ENCODE assay signal across 26 cellular contexts in the genomic region with DNA sequence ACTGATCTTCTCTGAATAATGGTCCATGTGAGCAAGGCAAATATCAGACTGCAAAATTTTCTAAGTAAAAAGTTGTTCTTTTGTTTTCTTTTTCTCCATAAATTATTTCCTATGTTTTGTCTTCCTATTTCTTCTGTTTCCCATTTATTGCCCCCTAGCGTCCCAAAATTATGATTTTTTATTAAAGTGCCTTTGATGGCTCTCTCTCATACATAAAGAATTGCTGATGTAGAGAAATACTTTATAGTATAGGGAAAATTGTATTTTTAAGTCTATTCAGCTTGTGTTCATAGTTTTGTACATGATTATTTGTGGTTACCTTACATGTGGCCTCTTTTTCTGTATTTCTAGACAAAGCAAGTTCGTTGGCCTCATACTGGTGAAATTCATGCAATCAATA.
"Had no signal": no experiment of that assay in that cellular context is flagged by ENCODE, and none has a peak within 500 bp of the region (broad histone marks: within the 10 kb centered on the region; RNA-seq: fewer than 3 reads in every experiment).

No MANE protein-coding gene starts in this region.

- H3K36me3 ChIP-seq: heart left ventricle, vagina, WERI-Rb-1 had no signal

- H3K27me3 ChIP-seq: heart left ventricle, vagina had no signal

- DNase-seq: activated CD4-positive, alpha-beta memory T cell treated with anti-CD3 and anti-CD28 coated beads for 36 hours; activated CD4-positive, alpha-beta T cell treated with anti-CD3 and anti-CD28 coated beads, Interleukin-2, amount 10 ng/mL, durations not matched to agents 24 days and 14 days; activated CD8-positive, alpha-beta memory T cell treated with anti-CD3 and anti-CD28 coated beads, Interleukin-2, amount 50 U/mL, for 4 hours; activated effector memory CD4-positive, alpha-beta T cell treated with anti-CD3 and anti-CD28 coated beads, Interleukin-2, amount 50 U/mL, for 16 hours; activated naive CD4-positive, alpha-beta T cell treated with anti-CD3 and anti-CD28 coated beads, Interleukin-2, amount 50 U/mL, for 16 hours; activated T-cell treated with anti-CD3 and anti-CD28 coated beads, Interleukin-2, amount 50 U/mL, for 1 hour; amygdala; caudate nucleus; foreskin fibroblast; heart left ventricle; hypothalamus; immature natural killer cell; kidney; left colon; mammary epithelial cell; stimulated activated CD4-positive, alpha-beta T cell treated with anti-CD3 and anti-CD28 coated beads, Interleukin-4, amount 100 ng/mL, for 24 hours; stimulated activated naive CD8-positive, alpha-beta T cell treated with anti-CD3 and anti-CD28 coated beads, Interleukin-15, amount 100 ng/mL, for 72 hours; substantia nigra; WERI-Rb-1 had no signal

- H3K9me3 ChIP-seq: heart left ventricle, vagina had no signal

- H3K27ac ChIP-seq: heart left ventricle, skin epidermis, vagina, WERI-Rb-1 had no signal

- H3K4me3 ChIP-seq: heart left ventricle, skin epidermis, vagina had no signal

- H3K4me1 ChIP-seq: heart left ventricle, vagina had no signal

- FAIRE-seq: endothelial cell of umbilical vein, kidney, TTC549 had no signal

- ATAC-seq: activated CD4-positive, CD25-positive, alpha-beta regulatory T cell treated with anti-CD3 and anti-CD28 coated beads, Interleukin-2, amount 50 U/mL, for 24 hours; heart left ventricle; left colon; sciatic nerve; stimulated activated effector memory CD8-positive, alpha-beta T cell treated with anti-CD3 and anti-CD28 coated beads, Interleukin-12 subunit alpha, Interleukin-12 subunit beta, amount 100 ng/mL, for 72 hours; stimulated activated naive CD8-positive, alpha-beta T cell treated with anti-CD3 and anti-CD28 coated beads, Interleukin-15, amount 100 ng/mL, for 72 hours had no signal
